Comparison of ENCODE assay signal across 1 cellular context in the genomic region with DNA sequence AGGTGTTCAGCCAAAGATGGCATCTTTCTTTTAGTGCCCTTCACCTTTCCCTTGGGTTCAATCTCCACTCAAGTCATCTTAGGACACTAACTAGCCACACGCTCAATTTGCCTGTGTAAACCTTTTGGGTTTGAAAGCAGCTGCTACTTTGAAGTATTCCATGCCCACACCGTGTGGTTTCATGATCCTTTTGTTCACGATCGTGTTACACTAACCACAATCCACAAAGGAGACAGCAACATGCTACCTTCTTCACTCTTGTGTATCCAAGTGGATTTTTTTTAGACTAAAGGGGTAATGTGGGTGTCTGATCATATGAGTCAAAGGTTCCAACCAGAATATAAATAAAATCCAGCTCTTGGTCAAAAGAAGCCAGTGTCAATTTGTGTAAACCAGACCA.
TF ChIP-seq lines count a peak whose summit lies in the region.

No MANE protein-coding gene starts in this region.

TF ChIP-seq in GM23338, 12 proteins besides CTCF, POLR2A, EP300 and RAD21 (continued from another document):
- TF ChIP-seq ZNF462 (CRISPR knock-in tag; IDR thresholded peaks at IDR 0.05): no peak
TF ChIP-seq in GM23338: peak in this region for 0.
